Comparison of ENCODE assay signal across 28 cellular contexts in genomic region chr7:120502825-120503224, GRCh38.
"Had no signal": no experiment of that assay in that cellular context is flagged by ENCODE, and none has a peak within 500 bp of the region (broad histone marks: within the 10 kb centered on the region; RNA-seq: fewer than 3 reads in every experiment).

No MANE protein-coding gene starts in this region.

- H3K27me3 Mint-ChIP-seq: dendritic cell treated with granulocyte-macrophage colony-stimulating factor and Interleukin-4, amounts not matched to agents 40 ng/mL and 50 ng/mL, for 4 days; naive thymus-derived CD4-positive, alpha-beta T cell had no signal

- H3K27me3 ChIP-seq: esophagus squamous epithelium, heart right ventricle, left lung, ovary, sigmoid colon, stomach, testis, tibial artery had no signal

- H3K4me1 Mint-ChIP-seq: naive thymus-derived CD4-positive, alpha-beta T cell; nephron; stimulated activated effector memory CD8-positive, alpha-beta T cell treated with anti-CD3 and anti-CD28 coated beads, Interleukin-12 subunit alpha, Interleukin-12 subunit beta, amount 100 ng/mL, for 72 hours had no signal

- H3K9me3 ChIP-seq: esophagus squamous epithelium, heart right ventricle, left lung, ovary, psoas muscle, sigmoid colon, stomach, testis, tibial artery had no signal

- H3K27ac Mint-ChIP-seq: dendritic cell treated with granulocyte-macrophage colony-stimulating factor and Interleukin-4, amounts not matched to agents 40 ng/mL and 50 ng/mL, for 4 days; naive thymus-derived CD4-positive, alpha-beta T cell; stimulated activated effector memory CD8-positive, alpha-beta T cell treated with anti-CD3 and anti-CD28 coated beads, Interleukin-12 subunit alpha, Interleukin-12 subunit beta, amount 100 ng/mL, for 72 hours; type B pancreatic cell had no signal

- H3K36me3 ChIP-seq: esophagus squamous epithelium, heart right ventricle, left lung, ovary, sigmoid colon, stomach, tibial artery had no signal

- H3K4me1 ChIP-seq: esophagus squamous epithelium, heart right ventricle, left lung, psoas muscle, sigmoid colon, stomach, testis, tibial artery had no signal

- H3K4me3 ChIP-seq: esophagus squamous epithelium, heart right ventricle, left lung, ovary, psoas muscle, sigmoid colon, stomach, testis, tibial artery had no signal

- H3K27ac ChIP-seq: esophagus squamous epithelium, heart right ventricle, left lung, ovary, psoas muscle, sigmoid colon, stomach, testis, tibial artery had no signal

- H3K9me3 Mint-ChIP-seq: dendritic cell treated with granulocyte-macrophage colony-stimulating factor and Interleukin-4, amounts not matched to agents 40 ng/mL and 50 ng/mL, for 4 days; nephron; type B pancreatic cell had no signal

- ATAC-seq: heart right ventricle; left cardiac atrium; left lung; naive thymus-derived CD4-positive, alpha-beta T cell; psoas muscle; right cardiac atrium; stimulated activated effector memory CD8-positive, alpha-beta T cell treated with anti-CD3 and anti-CD28 coated beads, Interleukin-12 subunit alpha, Interleukin-12 subunit beta, amount 100 ng/mL, for 72 hours had no signal

- H3K4me3 Mint-ChIP-seq: dendritic cell treated with granulocyte-macrophage colony-stimulating factor and Interleukin-4, amounts not matched to agents 40 ng/mL and 50 ng/mL, for 4 days; naive thymus-derived CD4-positive, alpha-beta T cell; nephron; stimulated activated effector memory CD8-positive, alpha-beta T cell treated with anti-CD3 and anti-CD28 coated beads, Interleukin-12 subunit alpha, Interleukin-12 subunit beta, amount 100 ng/mL, for 72 hours; type B pancreatic cell had no signal

- H3K36me3 Mint-ChIP-seq: naive thymus-derived CD4-positive, alpha-beta T cell; stimulated activated effector memory CD8-positive, alpha-beta T cell treated with anti-CD3 and anti-CD28 coated beads, Interleukin-12 subunit alpha, Interleukin-12 subunit beta, amount 100 ng/mL, for 72 hours; type B pancreatic cell had no signal

- DNase-seq: effector CD8-positive, alpha-beta T cell; erythroblast; esophagus squamous epithelium; foreskin melanocyte; glutamatergic neuron; heart right ventricle; hippocampal formation; left cardiac atrium; left lung; mammary epithelial cell; midbrain; naive thymus-derived CD4-positive, alpha-beta T cell; occipital lobe; ovary; posterior cingulate gyrus; psoas muscle; right cardiac atrium; sigmoid colon; stimulated activated CD4-positive, alpha-beta T cell treated with anti-CD3 and anti-CD28 coated beads, Interleukin-2, amount 100 ng/mL, for 24 hours; stimulated activated CD4-positive, alpha-beta T cell treated with anti-CD3 and anti-CD28 coated beads, Interleukin-4, amount 100 ng/mL, for 24 hours; stimulated activated naive CD4-positive, alpha-beta T cell treated with Interleukin-2 at 50 U/mL for 16 hours; stomach; testis; tibial artery had no signal
